In the genomic region with DNA sequence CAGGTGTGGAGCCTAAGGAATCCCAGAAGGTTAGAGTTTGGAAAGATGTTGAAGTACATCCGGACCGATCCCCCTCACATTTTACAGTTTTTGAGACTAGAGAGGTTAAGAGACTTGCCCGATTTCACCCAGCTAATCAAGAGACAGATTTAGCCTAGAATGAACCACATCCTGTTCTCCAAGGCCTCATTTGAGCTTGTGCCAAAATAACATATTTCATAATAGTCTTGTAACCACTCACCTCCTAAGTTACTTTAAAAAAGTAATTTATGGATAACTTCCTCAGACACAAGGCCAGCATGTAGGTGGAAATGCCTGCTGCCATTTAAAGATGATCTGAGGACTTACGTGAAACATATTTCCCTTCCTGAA, we compare ENCODE assay signal across 9 cellular contexts. TPM values are rescaled to one million over a fixed set of nuclear protein-coding genes. Genes with fewer than 3 reads are reported as not detected.
DNase-seq lines count a peak whose midpoint lies in the region; ATAC-seq, FAIRE-seq and TF ChIP-seq lines count a peak whose summit lies in the region.
"Had no signal": no experiment of that assay in that cellular context is flagged by ENCODE, and none has a peak within 500 bp of the region (broad histone marks: within the 10 kb centered on the region; RNA-seq: fewer than 3 reads in every experiment).

No MANE protein-coding gene starts in this region.

- H3K56ac ChIP-seq in H9 (ENCODE audit: insufficient read length, low read depth, low read length) = no peak overlapping the region

- H3K27ac Mint-ChIP-seq in astrocyte (ENCODE audit: unreplicated experiment) (peak overlapping the region; percentile 69), H9 (0 out of 7 replicates have a peak overlapping the region, but pooled peaks of 1 of the 3 experiments have one; percentile 42)
- peak overlapping the region; percentile 82 to 97 (median 89) for H3K27ac Mint-ChIP-seq in naive thymus-derived CD4-positive, alpha-beta T cell
- H3K27ac Mint-ChIP-seq: dendritic cell treated with granulocyte-macrophage colony-stimulating factor and Interleukin-4, amounts not matched to agents 40 ng/mL and 50 ng/mL, for 4 days had no signal

- H4K5ac ChIP-seq in H9 (ENCODE audit: insufficient read length, low read depth, low read length) = no peak overlapping the region

- no peak overlapping the region for H3K18ac ChIP-seq in H9 (ENCODE audit: insufficient read length, low read depth, low read length)

- H2AFZ ChIP-seq in Karpas-422 (ENCODE audit: low read length) (0 out of 2 replicates have a peak overlapping the region, but pooled peaks have one; percentile 0), astrocyte (ENCODE audit: low read depth, low read length) (no peak overlapping the region), H9 (ENCODE audit: low read length) (no peak overlapping the region)

- H3K9me3 ChIP-seq in AG04450 (ENCODE audit: control insufficient read depth, insufficient read depth, low read length) (no peaks in the 10 kb centered on the region), Karpas-422 (ENCODE audit: low read length) (no peaks in the 10 kb centered on the region), astrocyte (ENCODE audit: insufficient read depth, low read depth, low read length) (no peaks in the 10 kb centered on the region), H9 (ENCODE audit: control insufficient read depth, low read depth, low read length) (no peaks in the 10 kb centered on the region)
- H3K9me3 ChIP-seq in naive thymus-derived CD4-positive, alpha-beta T cell (ENCODE audit: control insufficient read depth in 2 of 3, low read length in 3 of 3) = no peaks in the 10 kb centered on the region

- no peak overlapping the region for H4K91ac ChIP-seq in H9 (ENCODE audit: insufficient read length, low read depth, low read length)

- H2BK120ac ChIP-seq in H9 (ENCODE audit: low read depth, low read length, poor library complexity, severe bottlenecking) = no peak overlapping the region

- H3K9me2 ChIP-seq in Karpas-422 (replicated peaks; ENCODE audit: insufficient read depth, low read length) = no peaks in the 10 kb centered on the region

- H2BK15ac ChIP-seq in H9 (ENCODE audit: low read depth, low read length) = no peak overlapping the region

- H2BK20ac ChIP-seq in H9 (ENCODE audit: low read depth, low read length, poor library complexity, severe bottlenecking) = no peak overlapping the region

- FAIRE-seq in astrocyte (lab: Jason Lieb, UNC) = no peak

- H3K9me3 Mint-ChIP-seq in astrocyte (ENCODE audit: unreplicated experiment) (no peaks in the 10 kb centered on the region), H9 (no peaks in the 10 kb centered on the region)
- H3K9me3 Mint-ChIP-seq in naive thymus-derived CD4-positive, alpha-beta T cell = no peaks in the 10 kb centered on the region
- H3K9me3 Mint-ChIP-seq: dendritic cell treated with granulocyte-macrophage colony-stimulating factor and Interleukin-4, amounts not matched to agents 40 ng/mL and 50 ng/mL, for 4 days had no signal

- CTCF ChIA-PET in AG04450 (lab: Charles Lee) = interaction anchor here (0.6 to 2.6 kb wide), 5 partner anchors 26 to 1153 kb away, joined by 3 to 23 read pairs (median 3); no protein-coding TSS in a partner anchor
- CTCF ChIA-PET in naive thymus-derived CD4-positive, alpha-beta T cell (lab: Charles Lee) = interaction anchor here (0.6 to 2.4 kb wide), 10 partner anchors 10 to 272 kb away, joined by 3 to 27 read pairs (median 3); no protein-coding TSS in a partner anchor

- no peak overlapping the region for H3K23ac ChIP-seq in H9 (ENCODE audit: insufficient read length, low read depth, low read length)

- H2BK12ac ChIP-seq in H9 (ENCODE audit: insufficient read length, low read depth, low read length) = no peak overlapping the region

- H3K9ac ChIP-seq in Karpas-422 (ENCODE audit: low read length) = no peak overlapping the region
- peak overlapping the region; percentile 46 for H3K9ac ChIP-seq in astrocyte (ENCODE audit: low read length)
- no peak overlapping the region for H3K9ac ChIP-seq in H9 (ENCODE audit: extremely low read depth, insufficient read length, low read length)

- no peak overlapping the region for H3K4me3 ChIP-seq in AG04450 (ENCODE audit: low read depth, low read length)
- no peak overlapping the region for H3K4me3 ChIP-seq in Karpas-422 (ENCODE audit: low read length)
- H3K4me3 ChIP-seq in astrocyte (ENCODE audit: insufficient read depth, low read depth, low read length) = peak overlapping the region; percentile 7
- peak overlapping the region; percentile 43 for H3K4me3 ChIP-seq in naive thymus-derived CD4-positive, alpha-beta T cell (ENCODE audit: low read length)

- POLR2A ChIA-PET in AG04450 (lab: Yijun Ruan, JAX) = interaction anchor here (1.7 kb wide), 1 partner anchor 40 kb away, joined by 3 read pairs; the partner anchor contains the start of gene ARHGAP18
- POLR2A ChIA-PET in naive thymus-derived CD4-positive, alpha-beta T cell (lab: Charles Lee) = interaction anchor here (0.6 to 3.0 kb wide), 5 partner anchors 14 to 1032 kb away, joined by 3 to 11 read pairs (median 3); no protein-coding TSS in a partner anchor

- H3K36me3 Mint-ChIP-seq in astrocyte (ENCODE audit: low read depth, unreplicated experiment) (no peaks in the 10 kb centered on the region), H9 (ENCODE audit: insufficient read depth in 1 of 3, low read depth in 3 of 3) (no peaks in the 10 kb centered on the region)
- H3K36me3 Mint-ChIP-seq in naive thymus-derived CD4-positive, alpha-beta T cell = peaks cover 0 to 5% (median 0%) of the 10 kb centered on the region in 5 donors

- H3K4me1 ChIP-seq in Karpas-422 (ENCODE audit: low read length) (peaks cover 21% of the 10 kb centered on the region), astrocyte (ENCODE audit: insufficient read depth, low read length) (peaks cover 37% of the 10 kb centered on the region), H9 (ENCODE audit: insufficient read depth, low read length) (no peaks in the 10 kb centered on the region)
- H3K4me1 ChIP-seq in naive thymus-derived CD4-positive, alpha-beta T cell (ENCODE audit: control insufficient read depth in 2 of 2, insufficient read depth in 2 of 2, low read length in 2 of 2) = peaks cover 40 to 44% of the 10 kb centered on the region in 2 donors

- H3K4me1 Mint-ChIP-seq in astrocyte (ENCODE audit: low read depth, unreplicated experiment) = peaks cover 39% of the 10 kb centered on the region
- H3K4me1 Mint-ChIP-seq in naive thymus-derived CD4-positive, alpha-beta T cell = peaks cover 28 to 69% (median 60%) of the 10 kb centered on the region in 7 donors
- H3K4me1 Mint-ChIP-seq in H9 = peaks cover 3% of the 10 kb centered on the region in 2 experiments; a peak in 3 of 4 replicates

- H3K79me2 ChIP-seq in Karpas-422 (ENCODE audit: low read length) (no peaks in the 10 kb centered on the region), astrocyte (ENCODE audit: insufficient read depth, low read length) (no peaks in the 10 kb centered on the region), H9 (ENCODE audit: insufficient read depth, low read length) (no peaks in the 10 kb centered on the region)

- H3K27me3 ChIP-seq in AG04450 (ENCODE audit: control insufficient read depth, insufficient read depth, low read length) (no peaks in the 10 kb centered on the region), Karpas-422 (ENCODE audit: low read length) (no peaks in the 10 kb centered on the region), astrocyte (ENCODE audit: insufficient read depth, low read length) (no peaks in the 10 kb centered on the region), H9 (ENCODE audit: insufficient read depth, low read length) (no peaks in the 10 kb centered on the region)
- H3K27me3 ChIP-seq in naive thymus-derived CD4-positive, alpha-beta T cell (ENCODE audit: control insufficient read depth in 2 of 2, insufficient read depth in 2 of 2, low read length in 2 of 2) = no peaks in the 10 kb centered on the region

- H4K20me1 ChIP-seq in Karpas-422 (ENCODE audit: insufficient read depth, low read depth, low read length) = no peaks in the 10 kb centered on the region
- H4K20me1 ChIP-seq in astrocyte (ENCODE audit: insufficient read depth, low read length) = no peaks in the 10 kb centered on the region
- H4K20me1 ChIP-seq in H9 (ENCODE audit: control insufficient read depth, insufficient read depth, insufficient read length) = no peaks in the 10 kb centered on the region

- TF ChIP-seq CTCF in AG04450 (IDR thresholded peaks at IDR 0.05; ENCODE audit: low read depth, low read length) = no peak
- no peak for TF ChIP-seq CTCF in astrocyte (IDR thresholded peaks at IDR 0.05; ENCODE audit: insufficient read depth, low read depth, low read length)
- TF ChIP-seq CTCF in H9 (conservative IDR thresholded peaks at IDR 0.05) = no peak

- peak; percentile 31 for ATAC-seq in GM19397 (IDR thresholded peaks at IDR 0.05; ENCODE audit: unreplicated experiment)
- peak; percentile 71 for ATAC-seq in naive thymus-derived CD4-positive, alpha-beta T cell

- H3K4ac ChIP-seq in H9 (ENCODE audit: low read depth, low read length) = no peak overlapping the region

- no peaks in the 10 kb centered on the region for H3K79me1 ChIP-seq in H9 (ENCODE audit: insufficient read depth, low read depth, low read length, poor library complexity, severe bottlenecking)

- H3K23me2 ChIP-seq in H9 (ENCODE audit: insufficient read length, low read depth, low read length, poor library complexity, severe bottlenecking) = no peaks in the 10 kb centered on the region

- H3K4me3 Mint-ChIP-seq in astrocyte (ENCODE audit: unreplicated experiment) (no peak overlapping the region), H9 (no peak overlapping the region)
- H3K4me3 Mint-ChIP-seq in naive thymus-derived CD4-positive, alpha-beta T cell = peak overlapping the region; percentile 51 to 86 (median 79)
- H3K4me3 Mint-ChIP-seq: dendritic cell treated with granulocyte-macrophage colony-stimulating factor and Interleukin-4, amounts not matched to agents 40 ng/mL and 50 ng/mL, for 4 days had no signal

- intact Hi-C loops in naive thymus-derived CD4-positive, alpha-beta T cell (cut with micrococcal nuclease) = loop anchor here (1.0 to 10.0 kb wide), 9 partner anchors 18 to 1878 kb away; partner anchors contain the start of genes ARHGAP18 (in 1 of the 2) and MED23 (in 1 of the 2)

- no peak overlapping the region for H3K14ac ChIP-seq in H9 (ENCODE audit: insufficient read depth, low read length)

- H4K8ac ChIP-seq in H9 (replicated peaks; ENCODE audit: insufficient read length, low read depth, low read length) = no peak overlapping the region

- H3K27ac ChIP-seq in AG04450 (ENCODE audit: low read depth, low read length) = peak overlapping the region; percentile 47
- 0 out of 2 replicates have a peak overlapping the region, but pooled peaks have one; percentile 12 for H3K27ac ChIP-seq in Karpas-422 (ENCODE audit: low read length)
- peak overlapping the region; percentile 59 for H3K27ac ChIP-seq in astrocyte (ENCODE audit: low read depth, low read length)
- peak overlapping the region; percentile 69 for H3K27ac ChIP-seq in naive thymus-derived CD4-positive, alpha-beta T cell (ENCODE audit: low read depth, low read length)
- H3K27ac ChIP-seq in H9 (ENCODE audit: insufficient read length, low read depth, low read length) = no peak overlapping the region

- H3K27me3 Mint-ChIP-seq in astrocyte (ENCODE audit: low read depth, unreplicated experiment) = no peaks in the 10 kb centered on the region
- no peaks in the 10 kb centered on the region for H3K27me3 Mint-ChIP-seq in naive thymus-derived CD4-positive, alpha-beta T cell
- H3K27me3 Mint-ChIP-seq in H9 (ENCODE audit: low read depth) = no peaks in the 10 kb centered on the region
- H3K27me3 Mint-ChIP-seq: dendritic cell treated with granulocyte-macrophage colony-stimulating factor and Interleukin-4, amounts not matched to agents 40 ng/mL and 50 ng/mL, for 4 days had no signal

- H2BK5ac ChIP-seq in H9 (ENCODE audit: insufficient read length, low read length) = no peak overlapping the region

- H3K4me2 ChIP-seq in Karpas-422 (ENCODE audit: low read depth, low read length, poor library complexity, severe bottlenecking) (peak overlapping the region; percentile 15), astrocyte (ENCODE audit: low read length) (peak overlapping the region; percentile 76), H9 (ENCODE audit: insufficient read depth, insufficient read length, low read length) (no peak overlapping the region)

- H2AK5ac ChIP-seq in H9 (ENCODE audit: insufficient read length, low read length) = no peak overlapping the region

- H3T11ph ChIP-seq in H9 (ENCODE audit: low read length) = no peak overlapping the region

- no peaks in the 10 kb centered on the region for H3K36me3 ChIP-seq in Karpas-422 (ENCODE audit: insufficient read depth, low read length)
- H3K36me3 ChIP-seq in astrocyte (ENCODE audit: insufficient read depth, low read length) = no peaks in the 10 kb centered on the region
- H3K36me3 ChIP-seq in naive thymus-derived CD4-positive, alpha-beta T cell (ENCODE audit: control insufficient read depth in 2 of 3, insufficient read depth in 3 of 3, low read length in 3 of 3) = no peaks in the 10 kb centered on the region

- DNase-seq in AG04450 (ENCODE audit: low read depth, low spot score) (no peak), Karpas-422 (peak; percentile 67), astrocyte (ENCODE audit: low read depth) (peak; percentile 81), COLO668 (lab: John Stamatoyannopoulos, UW; ENCODE audit: unreplicated experiment) (no peak), H9 (no peak), ureter (ENCODE audit: low spot score) (no peak)
- peak in 7 of 9 donors; percentile 51 to 73 (median 69) for DNase-seq in naive thymus-derived CD4-positive, alpha-beta T cell

- no CpG with 5 or more reads among the region's 4 CpGs for WGBS in H9 (ENCODE audit: extremely low coverage, insufficient read length, low lambda C conversion rate)

RNA-seq across cellular contexts. Expression of gene ARHGAP18, which starts 39.8 kb away (rescaled TPM):
- 11.0 and 13.9 TPM in 2 replicates for polyA plus RNA-seq in AG04450 (2011; rRNA removed)
- 17.0 and 18.2 TPM in 2 replicates for polyA minus RNA-seq in AG04450 (2011; rRNA and poly(A)+ RNA removed)
- total RNA-seq in Karpas-422 (2014; rRNA removed; shearing (Covaris generic); ENCODE audit: low replicate concordance) = 0.65 and 1.6 TPM in 2 replicates
- total RNA-seq in astrocyte (38.6 and 43.2 TPM in 2 replicates), H9 (2021) (2.0 and 2.4 TPM in 2 replicates), ureter (15.6 TPM)
- 1 to 10 TPM; 1.1 to 9.4 (median 2.0) TPM for total RNA-seq in naive thymus-derived CD4-positive, alpha-beta T cell
- under 1 TPM; 0.53 to 0.60 TPM for polyA plus RNA-seq in naive thymus-derived CD4-positive, alpha-beta T cell

Comparison
In these comparisons a context has a peak if more than half of its experiments do, and no peak if none do; other contexts are left out.
1. DNase-seq: peak in Karpas-422 (single experiment), astrocyte (single experiment) and naive thymus-derived CD4-positive, alpha-beta T cell (7 of 9); none in AG04450 (single experiment), COLO668 (single experiment), H9 (single experiment) and ureter (single experiment).
2. H3K4me3 ChIP-seq: peak in astrocyte (single experiment) and naive thymus-derived CD4-positive, alpha-beta T cell (single experiment); none in AG04450 (single experiment) and Karpas-422 (single experiment).
3. H3K4me3 Mint-ChIP-seq: peak in naive thymus-derived CD4-positive, alpha-beta T cell (10 of 10); none in astrocyte (single experiment) and H9 (0 of 2).